In genomic region chr7:117401293-117402002, GRCh38 we compare ENCODE assay signal across 11 cellular contexts. TPM values are rescaled to one million over a fixed set of nuclear protein-coding genes. Genes with fewer than 3 reads are reported as not detected.
DNase-seq lines count a peak whose midpoint lies in the region; ATAC-seq, FAIRE-seq and TF ChIP-seq lines count a peak whose summit lies in the region.
"Had no signal": no experiment of that assay in that cellular context is flagged by ENCODE, and none has a peak within 500 bp of the region (broad histone marks: within the 10 kb centered on the region; RNA-seq: fewer than 3 reads in every experiment).

No MANE protein-coding gene starts in this region.

- FAIRE-seq in astrocyte (lab: Jason Lieb, UNC), result no peak

- H3K4me2 ChIP-seq in astrocyte (ENCODE audit: low read length), result no peak overlapping the region

- no peaks in the 10 kb centered on the region for H3K9me3 Mint-ChIP-seq in astrocyte (ENCODE audit: unreplicated experiment)
- H3K9me3 Mint-ChIP-seq in neural crest cell, result no peaks in the 10 kb centered on the region

- H2AFZ ChIP-seq in astrocyte (ENCODE audit: low read depth, low read length), result no peak overlapping the region

- H3K4me3 Mint-ChIP-seq in astrocyte (ENCODE audit: unreplicated experiment), result no peak overlapping the region
- H3K4me3 Mint-ChIP-seq in neural crest cell, result no peak overlapping the region

- no peaks in the 10 kb centered on the region for H3K79me2 ChIP-seq in astrocyte (ENCODE audit: insufficient read depth, low read length)

- CTCF ChIA-PET in GM10248 (lab: Yijun Ruan, JAX), result interaction anchor here (1.0 to 2.2 kb wide), 8 partner anchors 9 to 315 kb away, joined by 3 to 5 read pairs (median 4); no protein-coding TSS in a partner anchor

- H3K27ac ChIP-seq in astrocyte (ENCODE audit: low read depth, low read length) (no peak overlapping the region), suprapubic skin (no peak overlapping the region)
- H3K27ac ChIP-seq: stomach had no signal

- POLR2A ChIA-PET in GM10248 (lab: Yijun Ruan, JAX), result no interaction called here

- no peaks in the 10 kb centered on the region for H4K20me1 ChIP-seq in astrocyte (ENCODE audit: insufficient read depth, low read length)

- H3K4me3 ChIP-seq in astrocyte (ENCODE audit: insufficient read depth, low read depth, low read length) (no peak overlapping the region), suprapubic skin (no peak overlapping the region)
- H3K4me3 ChIP-seq: stomach had no signal

- H3K27me3 Mint-ChIP-seq in astrocyte (ENCODE audit: low read depth, unreplicated experiment), result no peaks in the 10 kb centered on the region
- no peaks in the 10 kb centered on the region for H3K27me3 Mint-ChIP-seq in neural crest cell (ENCODE audit: low read depth)

- no peaks in the 10 kb centered on the region for H3K36me3 Mint-ChIP-seq in astrocyte (ENCODE audit: low read depth, unreplicated experiment)
- H3K36me3 Mint-ChIP-seq in neural crest cell (ENCODE audit: low read depth), result no peaks in the 10 kb centered on the region

- no peaks in the 10 kb centered on the region for H3K4me1 ChIP-seq in astrocyte (ENCODE audit: insufficient read depth, low read length)
- no peaks in the 10 kb centered on the region for H3K4me1 ChIP-seq in suprapubic skin

- TF ChIP-seq EP300 in suprapubic skin (IDR thresholded peaks at IDR 0.05), result no peak

- H3K9ac ChIP-seq in astrocyte (ENCODE audit: low read length), result no peak overlapping the region

- TF ChIP-seq POLR2A in suprapubic skin (IDR thresholded peaks at IDR 0.05), result no peak

- whole genome bisulfite sequencing in suprapubic skin, result 85% methylated on average over 5 of the region's 5 CpGs

- DNase-seq in astrocyte (ENCODE audit: low read depth) (no peak), neural crest cell (ENCODE audit: low read depth, low spot score) (no peak), GM10248 (ENCODE audit: extremely low spot score) (no peak), suprapubic skin (ENCODE audit: low spot score in 2 of 2) (no peak)
- DNase-seq in activated CD4-positive, alpha-beta T cell treated with anti-CD3 and anti-CD28 coated beads, Interleukin-2, amount 50 U/mL, for 1 hour, result no peak
- DNase-seq in activated naive CD4-positive, alpha-beta T cell treated with anti-CD3 and anti-CD28 coated beads, Interleukin-2, amount 50 U/mL, for 16 hours, result no peak
- DNase-seq: activated CD4-positive, alpha-beta T cell treated with anti-CD3 and anti-CD28 coated beads for 48 hours; NCI-H2227 treated with DMSO at 0.1 percent for 48 hours; stomach had no signal

- H3K27me3 ChIP-seq in astrocyte (ENCODE audit: insufficient read depth, low read length) (no peaks in the 10 kb centered on the region), suprapubic skin (no peaks in the 10 kb centered on the region)
- H3K27me3 ChIP-seq: stomach had no signal

- H3K9me3 ChIP-seq in astrocyte (ENCODE audit: insufficient read depth, low read depth, low read length) (no peaks in the 10 kb centered on the region), suprapubic skin (no peaks in the 10 kb centered on the region)
- H3K9me3 ChIP-seq: stomach had no signal

- H3K4me1 Mint-ChIP-seq in astrocyte (ENCODE audit: low read depth, unreplicated experiment) (peaks cover 6% of the 10 kb centered on the region), neural crest cell (no peaks in the 10 kb centered on the region)

- H3K27ac Mint-ChIP-seq in astrocyte (ENCODE audit: unreplicated experiment), result peak overlapping the region; percentile 66
- no peak overlapping the region for H3K27ac Mint-ChIP-seq in neural crest cell (ENCODE audit: unreplicated experiment)

- ATAC-seq in HG02884 (IDR thresholded peaks at IDR 0.05; ENCODE audit: unreplicated experiment), result peak; percentile 64

- H3K36me3 ChIP-seq in astrocyte (ENCODE audit: insufficient read depth, low read length), result no peaks in the 10 kb centered on the region
- H3K36me3 ChIP-seq in suprapubic skin, result no peaks in the 10 kb centered on the region
- H3K36me3 ChIP-seq: stomach had no signal

- TF ChIP-seq CTCF in GM12874 (IDR thresholded peaks at IDR 0.05; ENCODE audit: insufficient read depth, low read depth, low read length) (peak; percentile 41; the same call in 1 of the 2 replicates), astrocyte (IDR thresholded peaks at IDR 0.05; ENCODE audit: insufficient read depth, low read depth, low read length) (peak; percentile 47), neural crest cell (conservative IDR thresholded peaks at IDR 0.05) (peak; percentile 56), GM10248 (IDR thresholded peaks at IDR 0.05; ENCODE audit: control extremely low read depth, extremely low read depth, low read depth, missing control alignments) (no peak), suprapubic skin (IDR thresholded peaks at IDR 0.05) (no peak)

RNA-seq across cellular contexts. Expression of gene ASZ1, which starts 25.8 kb away (rescaled TPM):
- total RNA-seq in astrocyte (not detected in 2 replicates), neural crest cell (not detected in 2 replicates), suprapubic skin (not detected)
- total RNA-seq: stomach had no signal

Comparison
In these comparisons a context has a peak if more than half of its experiments do, and no peak if none do; other contexts are left out.
1. CTCF ChIP-seq: peak in GM12874 (single experiment), astrocyte (single experiment) and neural crest cell (single experiment); none in GM10248 (single experiment) and suprapubic skin (0 of 2).